36 cellular contexts compared by ENCODE assay signal in genomic region chr5:44372028-44372427, GRCh38. TPM values are rescaled to one million over a fixed set of nuclear protein-coding genes. Genes with fewer than 3 reads are reported as not detected.
"Had no signal": no experiment of that assay in that cellular context is flagged by ENCODE, and none has a peak within 500 bp of the region (broad histone marks: within the 10 kb centered on the region; RNA-seq: fewer than 3 reads in every experiment).

No MANE protein-coding gene starts in this region.

- H3K4me3 ChIP-seq: adrenal gland, body of pancreas, breast epithelium, K562 had no signal

- FAIRE-seq: astrocyte, K562, RCC 7860 had no signal

- ATAC-seq: activated CD4-positive, alpha-beta T cell treated with anti-CD3 and anti-CD28 coated beads for 36 hours; activated CD4-positive, CD25-positive, alpha-beta regulatory T cell treated with anti-CD3 and anti-CD28 coated beads, Interleukin-2, amount 50 U/mL, for 24 hours; activated CD8-positive, alpha-beta T cell treated with anti-CD3 and anti-CD28 coated beads, Interleukin-2, amount 10 ng/mL, durations not matched to agents 7 days and 5 days; activated naive CD4-positive, alpha-beta T cell treated with anti-CD3 and anti-CD28 coated beads, Interleukin-2, amount 50 U/mL, for 72 hours; activated T-cell treated with anti-CD3 and anti-CD28 coated beads, Interleukin-2, amount 50 U/mL, for 4 hours; body of pancreas; K562; PC-3; Right ventricle myocardium inferior had no signal

- DNase-seq: activated CD4-positive, alpha-beta T cell treated with anti-CD3 and anti-CD28 coated beads for 36 hours; activated CD4-positive, alpha-beta T cell treated with anti-CD3 and anti-CD28 coated beads, Interleukin-2, amount 10 ng/mL, durations not matched to agents 7 days and 5 days; activated CD4-positive, alpha-beta T cell treated with anti-CD3 and anti-CD28 coated beads, Interleukin-2, amount 50 U/mL, for 48 hours; activated CD8-positive, alpha-beta T cell treated with anti-CD3 and anti-CD28 coated beads, Interleukin-2, amount 10 ng/mL, durations not matched to agents 7 days and 5 days; activated gamma-delta T cell treated with Interleukin-2 at 50 U/mL for 16 hours; activated naive CD4-positive, alpha-beta T cell treated with anti-CD3 and anti-CD28 coated beads for 36 hours; activated T-cell treated with anti-CD3 and anti-CD28 coated beads for 4 hours; activated T-cell treated with anti-CD3 and anti-CD28 coated beads, Interleukin-2, amount 50 U/mL, for 4 hours; adrenal gland; body of pancreas; NCI-H1092 treated with DMSO at 0.1 percent for 48 hours; NCI-H1417; NCI-H146; NCI-H187; NCI-H2029 treated with DMSO at 0.1 percent for 48 hours; NCI-H2107; NCI-H2171; NCI-H510A; NCI-H526; NCI-H748 treated with DMSO at 0.1 percent for 48 hours; NK-92 treated with Interleukin-12 subunit alpha and Interleukin-12 subunit beta, amount 100 ng/mL, for 24 hours; PC-3; SW 1271; T1000 had no signal

- H3K36me3 ChIP-seq: adrenal gland, breast epithelium had no signal

- H3K9me3 ChIP-seq: adrenal gland, body of pancreas had no signal

- H3K4me1 ChIP-seq: adrenal gland, breast epithelium had no signal

- H3K27ac ChIP-seq: adrenal gland, body of pancreas, breast epithelium, RWPE1 had no signal

- H3K27me3 ChIP-seq: adrenal gland, body of pancreas, breast epithelium had no signal

RNA-seq across cellular contexts. Expression of gene FGF10, which starts 17.2 kb away (rescaled TPM):
- total RNA-seq: activated CD4-positive, alpha-beta T cell treated with anti-CD3 and anti-CD28 coated beads for 36 hours; activated CD4-positive, alpha-beta T cell treated with anti-CD3 and anti-CD28 coated beads, Interleukin-2, amount 10 ng/mL, durations not matched to agents 7 days and 5 days; activated CD8-positive, alpha-beta T cell treated with anti-CD3 and anti-CD28 coated beads, Interleukin-2, amount 10 ng/mL, durations not matched to agents 7 days and 5 days; activated naive CD4-positive, alpha-beta T cell treated with anti-CD3 and anti-CD28 coated beads for 36 hours; activated naive CD4-positive, alpha-beta T cell treated with anti-CD3 and anti-CD28 coated beads, Interleukin-2, amount 50 U/mL, for 72 hours; activated T-cell treated with anti-CD3 and anti-CD28 coated beads, Interleukin-2, amount 50 U/mL, for 4 hours; activated T-helper 1 cell treated with anti-CD3 and anti-CD28 coated beads, Interleukin-12 subunit alpha, Interleukin-12 subunit beta, Interleukin-2, Interleukin-4 antibody, amounts not matched to agents 30 ng/mL and 10 ng/mL and 1 ng/mL, durations not matched to agents 14 hours and 24 hours and 36 hours; astrocyte; K562; M059J; PC-3; T-helper 1 cell treated with Interleukin-12 subunit alpha and Interleukin-12 subunit beta and Interleukin-4 antibody, amounts not matched to agents 30 ng/mL and 1 ng/mL, for 36 hours; T-helper 2 cell treated with Interferon-gamma antibody and Interleukin-4, amounts not matched to agents 100 ng/mL and 5 ng/mL, for 36 hours had no signal
- polyA plus RNA-seq: K562 had no signal
